Comparison of ENCODE assay signal across 1 cellular context in the genomic region with DNA sequence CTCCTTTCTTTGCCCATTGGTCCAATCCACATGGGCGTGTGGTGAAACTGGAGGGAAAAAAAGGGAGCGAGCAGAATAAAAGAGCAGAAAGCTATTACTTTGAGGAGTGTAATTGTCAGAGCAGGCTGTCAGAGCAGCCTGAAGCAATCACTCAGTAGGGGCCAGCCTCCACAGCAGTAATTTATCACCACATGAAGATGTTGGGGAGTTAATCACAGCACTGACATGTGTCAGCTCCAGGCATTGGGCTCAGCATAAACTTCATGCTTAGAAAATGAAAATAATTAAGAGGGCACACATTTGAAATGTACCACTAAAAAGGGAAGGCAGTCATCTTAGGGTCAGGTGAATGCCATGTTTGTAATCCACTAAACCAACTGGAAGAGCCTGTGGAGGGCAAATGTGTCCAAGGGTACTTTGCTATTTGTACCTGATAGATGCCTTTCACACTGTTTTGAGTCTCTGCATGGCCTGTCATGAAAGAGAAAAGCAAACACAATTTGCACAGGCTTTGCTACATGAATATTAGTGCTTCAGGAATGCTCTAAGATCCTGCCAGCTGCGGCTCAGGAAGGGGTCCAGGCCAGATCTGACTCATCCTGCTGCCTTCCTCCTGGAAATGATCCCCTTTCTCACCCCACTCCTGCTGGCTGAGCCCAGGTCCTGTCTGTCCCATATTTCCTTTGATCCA.
TF ChIP-seq lines count a peak whose summit lies in the region.

No MANE protein-coding gene starts in this region.

TF ChIP-seq in GM23338, 12 proteins besides CTCF, POLR2A, EP300 and RAD21 (continued from another document):
- TF ChIP-seq, protein P1, sequence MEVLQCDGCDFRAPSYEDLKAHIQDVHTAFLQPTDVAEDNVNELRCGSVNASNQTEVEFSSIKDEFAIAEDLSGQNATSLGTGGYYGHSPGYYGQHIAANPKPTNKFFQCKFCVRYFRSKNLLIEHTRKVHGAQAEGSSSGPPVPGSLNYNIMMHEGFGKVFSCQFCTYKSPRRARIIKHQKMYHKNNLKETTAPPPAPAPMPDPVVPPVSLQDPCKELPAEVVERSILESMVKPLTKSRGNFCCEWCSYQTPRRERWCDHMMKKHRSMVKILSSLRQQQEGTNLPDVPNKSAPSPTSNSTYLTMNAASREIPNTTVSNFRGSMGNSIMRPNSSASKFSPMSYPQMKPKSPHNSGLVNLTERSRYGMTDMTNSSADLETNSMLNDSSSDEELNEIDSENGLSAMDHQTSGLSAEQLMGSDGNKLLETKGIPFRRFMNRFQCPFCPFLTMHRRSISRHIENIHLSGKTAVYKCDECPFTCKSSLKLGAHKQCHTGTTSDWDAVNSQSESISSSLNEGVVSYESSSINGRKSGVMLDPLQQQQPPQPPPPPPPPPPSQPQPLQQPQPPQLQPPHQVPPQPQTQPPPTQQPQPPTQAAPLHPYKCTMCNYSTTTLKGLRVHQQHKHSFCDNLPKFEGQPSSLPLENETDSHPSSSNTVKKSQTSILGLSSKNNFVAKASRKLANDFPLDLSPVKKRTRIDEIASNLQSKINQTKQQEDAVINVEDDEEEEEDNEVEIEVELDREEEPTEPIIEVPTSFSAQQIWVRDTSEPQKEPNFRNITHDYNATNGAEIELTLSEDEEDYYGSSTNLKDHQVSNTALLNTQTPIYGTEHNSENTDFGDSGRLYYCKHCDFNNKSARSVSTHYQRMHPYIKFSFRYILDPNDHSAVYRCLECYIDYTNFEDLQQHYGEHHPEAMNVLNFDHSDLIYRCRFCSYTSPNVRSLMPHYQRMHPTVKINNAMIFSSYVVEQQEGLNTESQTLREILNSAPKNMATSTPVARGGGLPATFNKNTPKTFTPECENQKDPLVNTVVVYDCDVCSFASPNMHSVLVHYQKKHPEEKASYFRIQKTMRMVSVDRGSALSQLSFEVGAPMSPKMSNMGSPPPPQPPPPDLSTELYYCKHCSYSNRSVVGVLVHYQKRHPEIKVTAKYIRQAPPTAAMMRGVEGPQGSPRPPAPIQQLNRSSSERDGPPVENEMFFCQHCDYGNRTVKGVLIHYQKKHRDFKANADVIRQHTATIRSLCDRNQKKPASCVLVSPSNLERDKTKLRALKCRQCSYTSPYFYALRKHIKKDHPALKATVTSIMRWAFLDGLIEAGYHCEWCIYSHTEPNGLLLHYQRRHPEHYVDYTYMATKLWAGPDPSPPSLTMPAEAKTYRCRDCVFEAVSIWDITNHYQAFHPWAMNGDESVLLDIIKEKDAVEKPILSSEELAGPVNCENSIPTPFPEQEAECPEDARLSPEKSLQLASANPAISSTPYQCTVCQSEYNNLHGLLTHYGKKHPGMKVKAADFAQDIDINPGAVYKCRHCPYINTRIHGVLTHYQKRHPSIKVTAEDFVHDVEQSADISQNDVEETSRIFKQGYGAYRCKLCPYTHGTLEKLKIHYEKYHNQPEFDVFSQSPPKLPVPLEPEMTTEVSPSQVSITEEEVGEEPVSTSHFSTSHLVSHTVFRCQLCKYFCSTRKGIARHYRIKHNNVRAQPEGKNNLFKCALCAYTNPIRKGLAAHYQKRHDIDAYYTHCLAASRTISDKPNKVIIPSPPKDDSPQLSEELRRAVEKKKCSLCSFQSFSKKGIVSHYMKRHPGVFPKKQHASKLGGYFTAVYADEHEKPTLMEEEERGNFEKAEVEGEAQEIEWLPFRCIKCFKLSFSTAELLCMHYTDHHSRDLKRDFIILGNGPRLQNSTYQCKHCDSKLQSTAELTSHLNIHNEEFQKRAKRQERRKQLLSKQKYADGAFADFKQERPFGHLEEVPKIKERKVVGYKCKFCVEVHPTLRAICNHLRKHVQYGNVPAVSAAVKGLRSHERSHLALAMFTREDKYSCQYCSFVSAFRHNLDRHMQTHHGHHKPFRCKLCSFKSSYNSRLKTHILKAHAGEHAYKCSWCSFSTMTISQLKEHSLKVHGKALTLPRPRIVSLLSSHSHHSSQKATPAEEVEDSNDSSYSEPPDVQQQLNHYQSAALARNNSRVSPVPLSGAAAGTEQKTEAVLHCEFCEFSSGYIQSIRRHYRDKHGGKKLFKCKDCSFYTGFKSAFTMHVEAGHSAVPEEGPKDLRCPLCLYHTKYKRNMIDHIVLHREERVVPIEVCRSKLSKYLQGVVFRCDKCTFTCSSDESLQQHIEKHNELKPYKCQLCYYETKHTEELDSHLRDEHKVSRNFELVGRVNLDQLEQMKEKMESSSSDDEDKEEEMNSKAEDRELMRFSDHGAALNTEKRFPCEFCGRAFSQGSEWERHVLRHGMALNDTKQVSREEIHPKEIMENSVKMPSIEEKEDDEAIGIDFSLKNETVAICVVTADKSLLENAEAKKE (CRISPR knock-in tag; IDR thresholded peaks at IDR 0.05): no peak
- no peak for TF ChIP-seq STAT1 (IDR thresholded peaks at IDR 0.05; ENCODE audit: unreplicated experiment)
